In the genomic region with DNA sequence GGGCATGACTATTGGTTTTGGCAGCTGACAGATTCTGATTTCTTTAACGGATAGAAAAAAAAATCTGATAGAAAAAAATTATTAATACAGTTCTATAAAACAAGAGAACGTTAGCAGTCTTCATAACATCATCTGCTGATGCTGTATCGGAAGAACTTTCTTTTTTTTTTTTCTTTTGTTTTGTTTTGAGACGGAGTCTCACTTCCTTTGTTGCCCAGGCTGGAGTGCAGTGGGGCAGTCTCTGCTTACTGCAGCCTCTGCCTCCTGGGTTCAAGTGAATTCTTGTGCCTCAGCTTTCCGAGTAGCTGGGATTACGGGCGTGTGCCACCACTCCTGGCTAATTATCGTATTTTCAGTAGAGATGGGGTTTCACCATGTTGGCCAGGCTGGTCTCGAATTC, we compare ENCODE assay signal across 28 cellular contexts.
"Had no signal": no experiment of that assay in that cellular context is flagged by ENCODE, and none has a peak within 500 bp of the region (broad histone marks: within the 10 kb centered on the region; RNA-seq: fewer than 3 reads in every experiment).

No MANE protein-coding gene starts in this region.

- H3K4me3 ChIP-seq: coronary artery, gastroesophageal sphincter, heart right ventricle, left lung, prostate gland, right atrium auricular region, smooth muscle cell, suprapubic skin, transverse colon, upper lobe of right lung, uterus had no signal

- H3K36me3 ChIP-seq: gastroesophageal sphincter, heart right ventricle, left lung, prostate gland, right atrium auricular region, suprapubic skin, transverse colon, upper lobe of right lung, uterus had no signal

- DNase-seq: effector memory CD8-positive, alpha-beta T cell; heart right ventricle; hippocampal formation; left cardiac atrium; left lung; mammary epithelial cell; mesendoderm; midbrain; naive thymus-derived CD8-positive, alpha-beta T cell; nephron progenitor cell; nucleus accumbens; stimulated activated CD4-positive, alpha-beta T cell treated with anti-CD3 and anti-CD28 coated beads, Interleukin-12 subunit alpha, Interleukin-12 subunit beta, amount 100 ng/mL, for 4 hours; stimulated activated CD4-positive, alpha-beta T cell treated with anti-CD3 and anti-CD28 coated beads, Interleukin-1b, Interleukin-23, amount 100 ng/mL, for 48 hours; stimulated activated CD4-positive, alpha-beta T cell treated with anti-CD3 and anti-CD28 coated beads, Interleukin-4, amount 100 ng/mL, for 1 hour; stimulated activated CD8-positive, alpha-beta memory T cell treated with anti-CD3 and anti-CD28 coated beads, Interleukin-4, amount 100 ng/mL, for 48 hours; stimulated activated naive CD4-positive, alpha-beta T cell; stimulated activated naive CD8-positive, alpha-beta T cell treated with anti-CD3 and anti-CD28 coated beads, Interleukin-15, amount 100 ng/mL, for 72 hours; transverse colon; upper lobe of right lung; uterus had no signal

- H3K4me2 ChIP-seq: smooth muscle cell had no signal

- H3K4me3 Mint-ChIP-seq: effector memory CD8-positive, alpha-beta T cell; naive thymus-derived CD8-positive, alpha-beta T cell; nephron progenitor cell; stimulated activated naive CD8-positive, alpha-beta T cell treated with anti-CD3 and anti-CD28 coated beads, Interleukin-15, amount 100 ng/mL, for 72 hours had no signal

- H3K4me1 Mint-ChIP-seq: stimulated activated naive CD8-positive, alpha-beta T cell treated with anti-CD3 and anti-CD28 coated beads, Interleukin-15, amount 100 ng/mL, for 72 hours had no signal

- H3K9me3 Mint-ChIP-seq: effector memory CD8-positive, alpha-beta T cell; nephron progenitor cell; stimulated activated naive CD8-positive, alpha-beta T cell treated with anti-CD3 and anti-CD28 coated beads, Interleukin-15, amount 100 ng/mL, for 72 hours had no signal

- FAIRE-seq: islet of Langerhans had no signal

- H3K4me1 ChIP-seq: gastroesophageal sphincter, heart right ventricle, left lung, prostate gland, right atrium auricular region, suprapubic skin, transverse colon, upper lobe of right lung, uterus had no signal

- H3K27ac ChIP-seq: coronary artery, gastroesophageal sphincter, heart right ventricle, left lung, prostate gland, right atrium auricular region, suprapubic skin, transverse colon, upper lobe of right lung, uterus had no signal

- H3K36me3 Mint-ChIP-seq: naive thymus-derived CD8-positive, alpha-beta T cell had no signal

- ATAC-seq: effector memory CD8-positive, alpha-beta T cell; gastroesophageal sphincter; heart right ventricle; left cardiac atrium; left lung; sciatic nerve; stimulated activated naive CD8-positive, alpha-beta T cell treated with anti-CD3 and anti-CD28 coated beads, Interleukin-15, amount 100 ng/mL, for 72 hours; upper lobe of right lung had no signal

- H3K27me3 ChIP-seq: gastroesophageal sphincter, heart right ventricle, left lung, right atrium auricular region, suprapubic skin, transverse colon, upper lobe of right lung, uterus had no signal

- H3K27ac Mint-ChIP-seq: effector memory CD8-positive, alpha-beta T cell; naive thymus-derived CD8-positive, alpha-beta T cell; nephron progenitor cell; stimulated activated naive CD8-positive, alpha-beta T cell treated with anti-CD3 and anti-CD28 coated beads, Interleukin-15, amount 100 ng/mL, for 72 hours had no signal

- H3K9me3 ChIP-seq: gastroesophageal sphincter, left lung, prostate gland, transverse colon, upper lobe of right lung, uterus had no signal
